Comparison of ENCODE assay signal across 10 cellular contexts in genomic region chr12:80709811-80710726, GRCh38. TPM values are rescaled to one million over a fixed set of nuclear protein-coding genes. Genes with fewer than 3 reads are reported as not detected.
DNase-seq lines count a peak whose midpoint lies in the region; ATAC-seq, FAIRE-seq and TF ChIP-seq lines count a peak whose summit lies in the region.
"Had no signal": no experiment of that assay in that cellular context is flagged by ENCODE, and none has a peak within 500 bp of the region (broad histone marks: within the 10 kb centered on the region; RNA-seq: fewer than 3 reads in every experiment).

No MANE protein-coding gene starts in this region.

- peak overlapping the region; percentile 5 for H3K4me3 Mint-ChIP-seq in mesothelial cell of epicardium

- peak; percentile 32 for TF ChIP-seq CTCF in RWPE2 (IDR thresholded peaks at IDR 0.05; ENCODE audit: poor library complexity, severe bottlenecking)
- TF ChIP-seq CTCF in mesothelial cell of epicardium (IDR thresholded peaks at IDR 0.05; ENCODE audit: unreplicated experiment) = no peak

- H3K27me3 Mint-ChIP-seq in mesothelial cell of epicardium (ENCODE audit: low read depth) = peaks cover 85% of the 10 kb centered on the region

- peak; percentile 9 for FAIRE-seq in GM18507 (lab: Jason Lieb, UNC)

- no peaks in the 10 kb centered on the region for H3K9me3 Mint-ChIP-seq in mesothelial cell of epicardium

- H3K4me3 ChIP-seq in RWPE2 (ENCODE audit: severe bottlenecking) = no peak overlapping the region

- no peak overlapping the region for H3K27ac Mint-ChIP-seq in mesothelial cell of epicardium

- no peaks in the 10 kb centered on the region for H3K9me3 ChIP-seq in RWPE2 (ENCODE audit: severe bottlenecking)

- ATAC-seq in HG02759 (IDR thresholded peaks at IDR 0.05; ENCODE audit: unreplicated experiment) (peak; percentile 66), RWPE2 (ENCODE audit: low read depth) (no peak)

- peaks cover 5% of the 10 kb centered on the region for H3K27me3 ChIP-seq in RWPE2 (ENCODE audit: insufficient read depth, poor library complexity, severe bottlenecking)

- H3K4me1 ChIP-seq in RWPE2 (ENCODE audit: insufficient read depth, poor library complexity, severe bottlenecking) = no peaks in the 10 kb centered on the region

- H3K36me3 Mint-ChIP-seq in mesothelial cell of epicardium = no peaks in the 10 kb centered on the region

- DNase-seq in GM18507 (ENCODE audit: extremely low spot score, insufficient read length, low read depth) (no peak), RWPE2 (ENCODE audit: low spot score) (no peak), mesothelial cell of epicardium (ENCODE audit: low spot score in 2 of 2, unreplicated experiment in 2 of 2) (no peak), SHP77 treated with DMSO at 0.1 percent for 48 hours (lab: John Stamatoyannopoulos, UW) (no peak), NCI-H1105 treated with DMSO at 0.1 percent for 48 hours (lab: John Stamatoyannopoulos, UW) (no peak), NCI-H2196 (lab: John Stamatoyannopoulos, UW; ENCODE audit: unreplicated experiment) (no peak), NCI-H187 (lab: John Stamatoyannopoulos, UW) (no peak)

- peaks cover 26% of the 10 kb centered on the region for H3K4me1 Mint-ChIP-seq in mesothelial cell of epicardium

- H3K27ac ChIP-seq in RWPE2 (ENCODE audit: poor library complexity, severe bottlenecking) = no peak overlapping the region

- no peaks in the 10 kb centered on the region for H3K36me3 ChIP-seq in RWPE2 (ENCODE audit: low read depth)

RNA-seq across cellular contexts. Expression of gene MYF6, which starts 2.6 kb away (rescaled TPM):
- total RNA-seq in mesothelial cell of epicardium = 0.16 to 0.22 TPM (median 0.20 TPM) in 3 replicates
- total RNA-seq: lung microvascular endothelial cell had no signal

RNA-seq across cellular contexts. Expression of gene MYF5, which starts 6.6 kb away (rescaled TPM):
- total RNA-seq in mesothelial cell of epicardium = not detected in 3 replicates
- total RNA-seq: lung microvascular endothelial cell, temporal lobe had no signal
